Comparison of ENCODE assay signal across 12 cellular contexts in the genomic region with DNA sequence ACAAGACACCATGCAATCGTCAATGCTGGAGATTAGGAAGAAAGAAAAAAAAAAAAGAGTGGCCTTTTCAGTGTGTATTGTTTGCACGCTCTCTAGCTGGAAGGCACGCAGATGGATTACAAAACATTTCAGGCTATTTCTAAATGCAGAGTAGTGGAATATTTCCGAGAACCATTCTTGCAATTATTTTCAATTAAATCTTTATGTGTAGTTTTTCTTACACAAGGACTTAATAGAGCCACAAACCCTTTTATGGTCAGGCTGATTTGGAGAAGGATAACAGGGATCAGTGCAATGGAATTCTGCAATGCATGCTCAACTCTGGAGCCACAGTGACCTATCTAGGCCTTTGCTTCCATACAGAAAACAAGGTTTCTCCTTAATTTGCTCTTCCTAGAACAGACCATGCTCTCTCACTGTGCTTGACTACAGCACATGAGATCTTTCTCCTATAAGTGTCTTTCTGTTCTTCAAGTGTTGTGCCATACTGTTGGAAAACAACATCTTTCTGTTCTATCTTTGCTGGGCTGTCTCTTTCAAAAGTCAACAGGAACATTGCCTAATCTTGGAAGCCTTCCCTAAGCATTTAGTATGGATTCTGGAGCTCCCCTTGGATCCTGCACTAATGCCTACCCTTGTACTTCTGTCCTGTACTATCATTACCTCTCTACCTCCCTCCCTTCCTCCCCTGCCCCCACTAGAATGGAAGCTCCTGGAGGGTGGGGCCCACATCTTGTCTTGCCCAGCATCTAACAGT. TPM values are rescaled to one million over a fixed set of nuclear protein-coding genes. Genes with fewer than 3 reads are reported as not detected.
A peak's percentile ranks its signal among the peaks of the same experiment; 100 is the strongest.
DNase-seq lines count a peak whose midpoint lies in the region; ATAC-seq and TF ChIP-seq lines count a peak whose summit lies in the region.
"Had no signal": no experiment of that assay in that cellular context is flagged by ENCODE, and none has a peak within 500 bp of the region (broad histone marks: within the 10 kb centered on the region; RNA-seq: fewer than 3 reads in every experiment).

No MANE protein-coding gene starts in this region.

- no peak overlapping the region for H3K4me2 ChIP-seq in fibroblast of lung (ENCODE audit: extremely low read depth, insufficient read depth, low read length)

- H4K20me1 ChIP-seq in fibroblast of lung (ENCODE audit: control insufficient read depth, extremely low read depth, insufficient read depth, low read length) = no peaks in the 10 kb centered on the region

- H3K4me3 ChIP-seq in fibroblast of lung (replicated peaks in 1 of 4; ENCODE audit: control extremely low read depth in 1 of 4, insufficient read depth in 1 of 4, low read depth in 3 of 4, low read length in 4 of 4) = no peak overlapping the region
- H3K4me3 ChIP-seq in upper lobe of left lung = no peak overlapping the region
- H3K4me3 ChIP-seq: thoracic aorta had no signal

- H3K36me3 ChIP-seq in fibroblast of lung (ENCODE audit: control insufficient read depth, insufficient read depth, low read length) (no peaks in the 10 kb centered on the region), upper lobe of left lung (no peaks in the 10 kb centered on the region)
- H3K36me3 ChIP-seq: thoracic aorta had no signal

- H3K4me3 Mint-ChIP-seq in osteocyte (ENCODE audit: unreplicated experiment) = no peak overlapping the region
- H3K4me3 Mint-ChIP-seq: natural killer cell treated with Interleukin-12 subunit alpha and Interleukin-12 subunit beta and Interleukin-15 and Interleukin-18, amount 100 ng/mL, for 72 hours had no signal

- TF ChIP-seq POLR2A in upper lobe of left lung (IDR thresholded peaks at IDR 0.05) = no peak

- H3K36me3 Mint-ChIP-seq in osteocyte (ENCODE audit: unreplicated experiment) = peaks cover 26% of the 10 kb centered on the region
- H3K36me3 Mint-ChIP-seq: natural killer cell treated with Interleukin-12 subunit alpha and Interleukin-12 subunit beta and Interleukin-15 and Interleukin-18, amount 100 ng/mL, for 72 hours had no signal

- no peaks in the 10 kb centered on the region for H3K27me3 ChIP-seq in fibroblast of lung (ENCODE audit: control insufficient read depth, insufficient read depth, low read length)
- H3K27me3 ChIP-seq in upper lobe of left lung = no peaks in the 10 kb centered on the region

- H2AFZ ChIP-seq in fibroblast of lung (ENCODE audit: low read length) = no peak overlapping the region

- no peak overlapping the region for H3K9ac ChIP-seq in fibroblast of lung (ENCODE audit: insufficient read depth, low read length)

- no peaks in the 10 kb centered on the region for H3K27me3 Mint-ChIP-seq in osteocyte (ENCODE audit: unreplicated experiment)
- H3K27me3 Mint-ChIP-seq: natural killer cell treated with Interleukin-12 subunit alpha and Interleukin-12 subunit beta and Interleukin-15 and Interleukin-18, amount 100 ng/mL, for 72 hours had no signal

- ATAC-seq in upper lobe of left lung (ENCODE audit: low FRiP score in 2 of 2) (no peak), GM19397 (IDR thresholded peaks at IDR 0.05; ENCODE audit: unreplicated experiment) (no peak)
- ATAC-seq: natural killer cell treated with Interleukin-12 subunit alpha and Interleukin-12 subunit beta and Interleukin-15 and Interleukin-18, amount 100 ng/mL, for 72 hours had no signal

- H3K4me1 ChIP-seq in fibroblast of lung (ENCODE audit: control insufficient read depth, extremely low read depth, insufficient read depth, low read length) (peaks cover 29% of the 10 kb centered on the region), upper lobe of left lung (peaks cover 35 to 71% (median 48%) of the 10 kb centered on the region in 4 donors)

- DNase-seq in RPMI7951 (ENCODE audit: low read depth) (peak; percentile 56), fibroblast of lung (ENCODE audit: low read depth in 2 of 2) (peak; percentile 59 to 83), midbrain (lab: John Stamatoyannopoulos, UW) (peak; percentile 51), upper lobe of left lung (no peak), osteocyte (ENCODE audit: extremely low spot score, unreplicated experiment) (no peak), mucosa of gallbladder (ENCODE audit: low spot score) (no peak)
- DNase-seq: NCI-H510A, SHP77 treated with DMSO at 0.1 percent for 48 hours had no signal

- H3K79me2 ChIP-seq in fibroblast of lung (ENCODE audit: control insufficient read depth, insufficient read depth, low read length) = peaks cover 100% of the 10 kb centered on the region

- H3K27ac ChIP-seq in fibroblast of lung (ENCODE audit: insufficient read depth, low read length) (peak overlapping the region; percentile 17), upper lobe of left lung (peak overlapping the region; percentile 33 to 63 (median 62))
- H3K27ac ChIP-seq: thoracic aorta had no signal

- H3K4me1 Mint-ChIP-seq in osteocyte (ENCODE audit: unreplicated experiment) = peaks cover 56% of the 10 kb centered on the region

- H3K27ac Mint-ChIP-seq in osteocyte (ENCODE audit: unreplicated experiment) = no peak overlapping the region
- H3K27ac Mint-ChIP-seq: activated T-helper 2 cell treated with anti-CD3 and anti-CD28 coated beads, Interferon-gamma antibody, Interleukin-2, Interleukin-4, amounts not matched to agents 10 μg/mL and 5 μg/mL and 100 μg/mL, durations not matched to agents 14 hours and 24 hours and 36 hours; natural killer cell treated with Interleukin-12 subunit alpha and Interleukin-12 subunit beta and Interleukin-15 and Interleukin-18, amount 100 ng/mL, for 72 hours had no signal

- TF ChIP-seq CTCF in fibroblast of lung (conservative IDR thresholded peaks at IDR 0.05 in 1 of 2, IDR thresholded peaks at IDR 0.05 in 1 of 2; ENCODE audit: low read depth in 1 of 2, low read length in 2 of 2) (no peak), upper lobe of left lung (IDR thresholded peaks at IDR 0.05) (no peak), osteocyte (IDR thresholded peaks at IDR 0.05) (no peak)

- WGBS in upper lobe of left lung, 2 donors = 51 to 73% methylated on average over 4 of the region's 4 CpGs

- H3K9me3 ChIP-seq in fibroblast of lung (ENCODE audit: control insufficient read depth, insufficient read depth, low read depth, low read length) (no peaks in the 10 kb centered on the region), upper lobe of left lung (no peaks in the 10 kb centered on the region)
- H3K9me3 ChIP-seq: thoracic aorta had no signal

- peak in 1 of 4 donors; percentile 2 for TF ChIP-seq EP300 in upper lobe of left lung (IDR thresholded peaks at IDR 0.05)

- no peaks in the 10 kb centered on the region for H3K9me3 Mint-ChIP-seq in osteocyte (ENCODE audit: unreplicated experiment)
- H3K9me3 Mint-ChIP-seq: activated T-helper 2 cell treated with anti-CD3 and anti-CD28 coated beads, Interferon-gamma antibody, Interleukin-2, Interleukin-4, amounts not matched to agents 10 μg/mL and 5 μg/mL and 100 μg/mL, durations not matched to agents 14 hours and 24 hours and 36 hours; natural killer cell treated with Interleukin-12 subunit alpha and Interleukin-12 subunit beta and Interleukin-15 and Interleukin-18, amount 100 ng/mL, for 72 hours had no signal

RNA-seq across cellular contexts. Expression of a gene that starts 26.9 kb away (rescaled TPM):
- 8.3 and 10.6 TPM in 2 replicates for total RNA-seq in RPMI7951 (2014; rRNA removed; shearing (Covaris generic))
- total RNA-seq in fibroblast of lung (16.2 and 44.6 TPM in 2 replicates), upper lobe of left lung (10 to 100 TPM; 43.6 to 76.5 (median 63.7) TPM), osteocyte (64.8 and 72.0 TPM in 2 replicates), mucosa of gallbladder (36.1 TPM)
- polyA plus RNA-seq in fibroblast of lung = 22.0 and 25.2 TPM in 2 replicates
- 19.6 and 23.0 TPM in 2 replicates for polyA plus RNA-seq in fibroblast of lung (2012)
- 38.8 and 44.0 TPM in 2 replicates for polyA minus RNA-seq in fibroblast of lung (ENCODE audit: low replicate concordance)

Comparison
In these comparisons a context has a peak if more than half of its experiments do, and no peak if none do; other contexts are left out.
1. DNase-seq: peak in RPMI7951 (single experiment), fibroblast of lung (2 of 2) and midbrain (single experiment); none in upper lobe of left lung (0 of 2), osteocyte (single experiment) and mucosa of gallbladder (single experiment).